4 cellular contexts compared by ENCODE assay signal in genomic region chr15:100400996-100401395, GRCh38. TPM values are rescaled to one million over a fixed set of nuclear protein-coding genes. Genes with fewer than 3 reads are reported as not detected.
"Had no signal": no experiment of that assay in that cellular context is flagged by ENCODE, and none has a peak within 500 bp of the region (broad histone marks: within the 10 kb centered on the region; RNA-seq: fewer than 3 reads in every experiment).

No MANE protein-coding gene starts in this region.

- H2AFZ ChIP-seq: GM23338 had no signal

- ATAC-seq: GM23338 had no signal

- DNase-seq: H9, HCEC 1CT, IMR-90 had no signal

- H3K4me2 ChIP-seq: GM23338 had no signal

- H3K4me3 ChIP-seq: GM23338 had no signal

RNA-seq across cellular contexts. Expression of gene ADAMTS17, which starts 59.2 kb away (rescaled TPM):
- total RNA-seq: IMR-90 had no signal
